Comparison of ENCODE assay signal across 22 cellular contexts in the genomic region with DNA sequence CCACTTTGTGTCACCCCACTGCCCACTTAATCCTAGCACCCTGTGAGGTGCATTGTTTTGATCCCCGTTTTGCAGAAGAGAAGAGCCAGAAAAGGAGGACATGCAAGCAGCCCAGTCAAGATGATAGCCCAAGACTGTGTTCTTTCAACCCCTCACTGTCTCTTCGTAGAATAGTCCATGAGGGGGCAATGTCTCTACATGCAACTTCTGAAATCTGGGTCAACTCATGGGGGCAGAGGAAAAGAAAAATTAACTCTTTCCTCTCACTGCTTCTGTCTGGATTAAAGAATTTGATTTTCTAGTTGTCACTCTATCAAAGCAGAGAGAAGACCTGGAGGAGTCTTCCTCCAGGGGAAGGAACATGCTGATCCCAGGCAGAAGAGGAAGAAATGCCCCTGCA.
DNase-seq lines count a peak whose midpoint lies in the region; ATAC-seq, FAIRE-seq and TF ChIP-seq lines count a peak whose summit lies in the region.
"Had no signal": no experiment of that assay in that cellular context is flagged by ENCODE, and none has a peak within 500 bp of the region (broad histone marks: within the 10 kb centered on the region; RNA-seq: fewer than 3 reads in every experiment).

No MANE protein-coding gene starts in this region.

- H3K4me3 ChIP-seq in GM23338, result no peak overlapping the region
- H3K4me3 ChIP-seq in PC-3 (ENCODE audit: low read length), result no peak overlapping the region
- H3K4me3 ChIP-seq in endothelial cell of umbilical vein (replicated peaks in 1 of 3; ENCODE audit: insufficient read depth in 1 of 3, low read depth in 1 of 3, low read length in 3 of 3), result no peak overlapping the region
- no peak overlapping the region for H3K4me3 ChIP-seq in neural progenitor cell
- no peak overlapping the region for H3K4me3 ChIP-seq in breast epithelium
- H3K4me3 ChIP-seq: HAP-1, PC-9 had no signal

- POLR2A ChIA-PET in PC-3 (lab: Charles Lee; ENCODE audit: unreplicated experiment) (interaction anchor here (0.6 kb wide), 1 partner anchor 288 kb away, joined by 4 read pairs; no protein-coding TSS in a partner anchor), endothelial cell of umbilical vein (lab: Charles Lee) (no interaction called here)

- H3K4me1 ChIP-seq in GM23338 (ENCODE audit: insufficient read depth) (peaks cover 9% of the 10 kb centered on the region), PC-3 (ENCODE audit: insufficient read depth, low read length) (no peaks in the 10 kb centered on the region), endothelial cell of umbilical vein (ENCODE audit: control insufficient read depth, extremely low read depth, insufficient read depth, low read length) (no peaks in the 10 kb centered on the region), neural progenitor cell (peaks cover 4% of the 10 kb centered on the region), breast epithelium (no peaks in the 10 kb centered on the region)
- H3K4me1 ChIP-seq: HAP-1 had no signal

- H3K9me2 ChIP-seq in GM23338 (ENCODE audit: insufficient read depth), result no peaks in the 10 kb centered on the region
- H3K9me2 ChIP-seq in PC-3 (replicated peaks; ENCODE audit: low read length), result no peaks in the 10 kb centered on the region

- H3F3A ChIP-seq in GM23338 (replicated peaks; ENCODE audit: low read depth), result no peaks in the 10 kb centered on the region
- no peaks in the 10 kb centered on the region for H3F3A ChIP-seq in PC-3 (ENCODE audit: low read length, unreplicated experiment)
- H3F3A ChIP-seq in neural progenitor cell (ENCODE audit: low read depth), result no peaks in the 10 kb centered on the region

- ATAC-seq in GM23338 (no peak), PC-3 (no peak)

- H3K79me2 ChIP-seq in GM23338 (replicated peaks; ENCODE audit: insufficient read depth) (no peaks in the 10 kb centered on the region), PC-3 (ENCODE audit: low read length) (no peaks in the 10 kb centered on the region), endothelial cell of umbilical vein (ENCODE audit: control insufficient read depth, insufficient read depth, low read length) (no peaks in the 10 kb centered on the region), neural progenitor cell (ENCODE audit: low read depth) (no peaks in the 10 kb centered on the region)

- intact Hi-C loops in PC-3 (cut with micrococcal nuclease) (no loop called here), endothelial cell of umbilical vein (cut with micrococcal nuclease) (loop anchor here (1.0 kb wide), 1 partner anchor 246 kb away; no protein-coding TSS in a partner anchor), breast epithelium (cut with DNase I; ENCODE audit: low total_unique reads) (loop anchor here (10.0 kb wide), 1 partner anchor 226 kb away; a partner anchor contains a TSS)

- H3K4me1 Mint-ChIP-seq in GM23338, result peaks cover 21% of the 10 kb centered on the region
- no peaks in the 10 kb centered on the region for H3K4me1 Mint-ChIP-seq in neural progenitor cell
- H3K4me1 Mint-ChIP-seq: B cell, IgD-negative memory B cell had no signal

- H4K20me1 ChIP-seq in GM23338 (replicated peaks; ENCODE audit: insufficient read depth), result no peaks in the 10 kb centered on the region
- no peaks in the 10 kb centered on the region for H4K20me1 ChIP-seq in PC-3 (ENCODE audit: low read length)
- no peaks in the 10 kb centered on the region for H4K20me1 ChIP-seq in endothelial cell of umbilical vein (replicated peaks; ENCODE audit: control insufficient read depth, extremely low read depth, insufficient read depth, low read length)
- no peaks in the 10 kb centered on the region for H4K20me1 ChIP-seq in neural progenitor cell (ENCODE audit: low read depth)

- H3K36me3 Mint-ChIP-seq in GM23338 (ENCODE audit: low read depth), result no peaks in the 10 kb centered on the region
- H3K36me3 Mint-ChIP-seq in neural progenitor cell, result no peaks in the 10 kb centered on the region
- H3K36me3 Mint-ChIP-seq: CD4-positive, CD25-positive, alpha-beta regulatory T cell; IgD-negative memory B cell had no signal

- no peak overlapping the region for H3K9ac ChIP-seq in PC-3 (ENCODE audit: low read length)
- no peak overlapping the region for H3K9ac ChIP-seq in endothelial cell of umbilical vein (replicated peaks; ENCODE audit: extremely low read depth, insufficient read depth, low read length)
- H3K9ac ChIP-seq in neural progenitor cell, result no peak overlapping the region

- H3K4me2 ChIP-seq in GM23338, result no peak overlapping the region
- H3K4me2 ChIP-seq in PC-3 (ENCODE audit: low read length), result no peak overlapping the region
- H3K4me2 ChIP-seq in endothelial cell of umbilical vein (ENCODE audit: insufficient read depth, low read length), result no peak overlapping the region
- no peak overlapping the region for H3K4me2 ChIP-seq in neural progenitor cell
- H3K4me2 ChIP-seq: PC-9 had no signal

- H3K9me3 Mint-ChIP-seq in GM23338 (no peaks in the 10 kb centered on the region; the same call in 2 of the 3 replicates), neural progenitor cell (peaks cover 4% of the 10 kb centered on the region)

- dilution Hi-C loops in endothelial cell of umbilical vein (cut with MboI; ENCODE audit: extremely low pct_ligation_motif_present, low sequenced_read_pairs), result no loop called here

- H3K4me3 Mint-ChIP-seq in GM23338 (no peak overlapping the region), neural progenitor cell (no peak overlapping the region)
- H3K4me3 Mint-ChIP-seq: B cell; CD4-positive, CD25-positive, alpha-beta regulatory T cell; IgD-negative memory B cell had no signal

- H3K9me3 ChIP-seq in PC-3 (ENCODE audit: low read length) (no peaks in the 10 kb centered on the region), endothelial cell of umbilical vein (replicated peaks; ENCODE audit: control insufficient read depth, insufficient read depth, low read length) (no peaks in the 10 kb centered on the region), neural progenitor cell (ENCODE audit: low read depth) (no peaks in the 10 kb centered on the region), breast epithelium (peaks cover 0 to 14% of the 10 kb centered on the region in 2 donors)
- H3K9me3 ChIP-seq: HAP-1 had no signal

- H3K9me1 ChIP-seq in endothelial cell of umbilical vein (replicated peaks; ENCODE audit: control insufficient read depth, extremely low read depth, insufficient read depth, low read length), result no peaks in the 10 kb centered on the region

- BruUV-seq in PC-3 (replicated peaks; lab: Mats Ljungman, UMichigan), result no TSS peak
- no TSS peak for BruUV-seq in endothelial cell of umbilical vein (replicated peaks; lab: Mats Ljungman, UMichigan)

- no peaks in the 10 kb centered on the region for H3K27me3 ChIP-seq in GM23338 (ENCODE audit: insufficient read depth)
- H3K27me3 ChIP-seq in PC-3 (ENCODE audit: low read length), result no peaks in the 10 kb centered on the region
- H3K27me3 ChIP-seq in endothelial cell of umbilical vein (ENCODE audit: control insufficient read depth in 2 of 2, insufficient read depth in 2 of 2, low read length in 2 of 2), result no peaks in the 10 kb centered on the region
- H3K27me3 ChIP-seq in neural progenitor cell, result no peaks in the 10 kb centered on the region
- H3K27me3 ChIP-seq in breast epithelium, result no peaks in the 10 kb centered on the region

- H3K27ac ChIP-seq in GM23338 (ENCODE audit: low read depth), result no peak overlapping the region
- H3K27ac ChIP-seq in PC-3 (ENCODE audit: low read length), result no peak overlapping the region
- no peak overlapping the region for H3K27ac ChIP-seq in endothelial cell of umbilical vein (ENCODE audit: insufficient read depth, low read depth, low read length)
- H3K27ac ChIP-seq in neural progenitor cell, result no peak overlapping the region
- H3K27ac ChIP-seq in breast epithelium, result no peak overlapping the region
- H3K27ac ChIP-seq: PC-9 had no signal

- H3K36me3 ChIP-seq in GM23338 (ENCODE audit: insufficient read depth) (no peaks in the 10 kb centered on the region), PC-3 (ENCODE audit: low read depth, low read length) (no peaks in the 10 kb centered on the region), endothelial cell of umbilical vein (ENCODE audit: control insufficient read depth in 2 of 2, extremely low read depth in 1 of 2, insufficient read depth in 2 of 2, low read length in 2 of 2) (no peaks in the 10 kb centered on the region), neural progenitor cell (no peaks in the 10 kb centered on the region), breast epithelium (no peaks in the 10 kb centered on the region)
- H3K36me3 ChIP-seq: HAP-1 had no signal

- peaks cover 3% of the 10 kb centered on the region for H3K27me3 Mint-ChIP-seq in GM23338 (ENCODE audit: insufficient read depth, low read depth, poor library complexity)
- no peaks in the 10 kb centered on the region for H3K27me3 Mint-ChIP-seq in neural progenitor cell (ENCODE audit: insufficient read depth, low read depth)
- H3K27me3 Mint-ChIP-seq: CD4-positive, CD25-positive, alpha-beta regulatory T cell had no signal

- TF ChIP-seq CTCF in GM23338 (conservative IDR thresholded peaks at IDR 0.05; ENCODE audit: low read depth in 2 of 2) (peak; percentile 27 to 50; a peak in 2 of 4 replicates), PC-3 (conservative IDR thresholded peaks at IDR 0.05; ENCODE audit: low read depth, low read length) (peak; percentile 40; the same call in 1 of the 2 replicates), endothelial cell of umbilical vein (IDR thresholded peaks at IDR 0.05; ENCODE audit: extremely low read depth in 1 of 2, insufficient read depth in 1 of 2, low read depth in 1 of 2, low read length in 2 of 2) (peak in 1 of 2 donors; percentile 5), neural progenitor cell (IDR thresholded peaks at IDR 0.05) (peak; percentile 35), breast epithelium (IDR thresholded peaks at IDR 0.05) (no peak)

- H2AFZ ChIP-seq in GM23338 (no peak overlapping the region), PC-3 (ENCODE audit: low read length) (no peak overlapping the region), endothelial cell of umbilical vein (ENCODE audit: low read depth, low read length) (no peak overlapping the region), neural progenitor cell (replicated peaks) (no peak overlapping the region)
- H2AFZ ChIP-seq: PC-9 had no signal

- CTCF ChIA-PET in PC-3 (lab: Charles Lee) (no interaction called here), endothelial cell of umbilical vein (lab: Charles Lee) (interaction anchor here (0.9 to 8.5 kb wide), 3 partner anchors 222 to 259 kb away, joined by 3 to 241 read pairs (median 94); no protein-coding TSS in a partner anchor)

- H3K27ac Mint-ChIP-seq in GM23338 (0 out of 2 replicates have a peak overlapping the region, but pooled peaks have one; percentile 21), neural progenitor cell (no peak overlapping the region)
- H3K27ac Mint-ChIP-seq: B cell, IgD-negative memory B cell had no signal

- TF ChIP-seq POLR2A in endothelial cell of umbilical vein (IDR thresholded peaks at IDR 0.05; ENCODE audit: low read depth, low read length) (no peak), breast epithelium (IDR thresholded peaks at IDR 0.05) (no peak)

- peak; percentile 20 for DNase-seq in GM23338 (ENCODE audit: low spot score)
- DNase-seq in PC-3, result no peak
- no peak for DNase-seq in endothelial cell of umbilical vein (ENCODE audit: low read depth, low spot score)
- DNase-seq in neural progenitor cell (ENCODE audit: low spot score), result peak; percentile 23
- DNase-seq in activated naive CD4-positive, alpha-beta T cell (lab: John Stamatoyannopoulos, UW), result no peak
- no peak for DNase-seq in stimulated activated CD8-positive, alpha-beta memory T cell treated with anti-CD3 and anti-CD28 coated beads, Interleukin-4, amount 100 ng/mL, for 48 hours
- no peak for DNase-seq in breast epithelium (ENCODE audit: low spot score in 2 of 2)
- DNase-seq: ACHN; CD4-positive, CD25-positive, alpha-beta regulatory T cell; DMS53; Kasumi-1; NCI-H1105 treated with DMSO at 0.1 percent for 48 hours; NCI-H187; NCI-H2171; NCI-H446; NCI-H748 treated with DMSO at 0.1 percent for 48 hours; PC-9; Right ventricle myocardium superior had no signal

- peak; percentile 55 for FAIRE-seq in endothelial cell of umbilical vein (lab: Jason Lieb, UNC)
- FAIRE-seq: GM19239 had no signal

Comparison
In these comparisons a context has a peak if more than half of its experiments do, and no peak if none do; other contexts are left out.
1. DNase-seq: peak in GM23338 (single experiment) and neural progenitor cell (single experiment); none in PC-3 (single experiment), endothelial cell of umbilical vein (single experiment), activated naive CD4-positive, alpha-beta T cell (0 of 4), stimulated activated CD8-positive, alpha-beta memory T cell treated with anti-CD3 and anti-CD28 coated beads, Interleukin-4, amount 100 ng/mL, for 48 hours (single experiment) and breast epithelium (0 of 2).
2. CTCF ChIP-seq: peak in GM23338 (2 of 2), PC-3 (single experiment) and neural progenitor cell (single experiment); none in breast epithelium (0 of 3).